In genomic region chr7:44305564-44306507, GRCh38 we compare ENCODE assay signal across 13 cellular contexts. TPM values are rescaled to one million over a fixed set of nuclear protein-coding genes. Genes with fewer than 3 reads are reported as not detected.
DNase-seq lines count a peak whose midpoint lies in the region; TF ChIP-seq lines count a peak whose summit lies in the region.
"Had no signal": no experiment of that assay in that cellular context is flagged by ENCODE, and none has a peak within 500 bp of the region (broad histone marks: within the 10 kb centered on the region; RNA-seq: fewer than 3 reads in every experiment).

No MANE protein-coding gene starts in this region.

- H3K36me3 Mint-ChIP-seq in neural crest cell (ENCODE audit: low read depth) (no peaks in the 10 kb centered on the region), chondrocyte (ENCODE audit: low read depth) (peaks cover 7% of the 10 kb centered on the region)

- DNase-seq in GM13977 (ENCODE audit: low spot score): peak; percentile 31
- peak in 5 of 10 donors; percentile 4 to 33 (median 24) for DNase-seq in dorsolateral prefrontal cortex
- DNase-seq in neural crest cell (ENCODE audit: low read depth, low spot score): peak; percentile 0
- DNase-seq in pons (ENCODE audit: low spot score): no peak
- DNase-seq in NCI-H446 (lab: John Stamatoyannopoulos, UW): no peak
- no peak for DNase-seq in chondrocyte (ENCODE audit: low spot score)
- DNase-seq in SHP77 treated with DMSO at 0.1 percent for 48 hours (lab: John Stamatoyannopoulos, UW): no peak
- DNase-seq: activated T-cell treated with anti-CD3 and anti-CD28 coated beads, Interleukin-2, amount 50 U/mL, for 72 hours; GF-D8; MV-4-11; NCI-H524 treated with DMSO at 0.1 percent for 48 hours had no signal

- H3K27ac Mint-ChIP-seq in neural crest cell (ENCODE audit: unreplicated experiment) (no peak overlapping the region), chondrocyte (ENCODE audit: unreplicated experiment) (no peak overlapping the region)
- H3K27ac Mint-ChIP-seq: CD4-positive, alpha-beta T cell had no signal

- H3K27me3 Mint-ChIP-seq in neural crest cell (ENCODE audit: low read depth) (peaks cover 4% of the 10 kb centered on the region), chondrocyte (ENCODE audit: low read depth) (peaks cover 18% of the 10 kb centered on the region)

- no peaks in the 10 kb centered on the region for H3K9me3 ChIP-seq in BLaER1

- H3K9me3 Mint-ChIP-seq in neural crest cell (peaks cover 4% of the 10 kb centered on the region), chondrocyte (ENCODE audit: low read depth) (peaks cover 20% of the 10 kb centered on the region)
- H3K9me3 Mint-ChIP-seq: activated T-cell treated with anti-CD3 and anti-CD28 coated beads, Interleukin-2, amount 50 U/mL, for 72 hours; CD4-positive, alpha-beta T cell had no signal

- H3K4me3 ChIP-seq in BLaER1 (no peak overlapping the region), dorsolateral prefrontal cortex (no peak overlapping the region)

- H3K27me3 ChIP-seq in BLaER1 (peaks cover 33% of the 10 kb centered on the region), dorsolateral prefrontal cortex (peaks cover 0 to 6% (median 0%) of the 10 kb centered on the region in 45 donors)

- in situ Hi-C loops in GM13977 (cut with MboI; ENCODE audit: low pct_unique_long_range_greater_than_20kb, low sequenced_read_pairs, unreplicated experiment): no loop called here

- TF ChIP-seq CTCF in GM13977 (IDR thresholded peaks at IDR 0.05; ENCODE audit: extremely low read depth, insufficient read depth, missing control alignments) (no peak), dorsolateral prefrontal cortex (IDR thresholded peaks at IDR 0.05 in 54 of 56, conservative IDR thresholded peaks at IDR 0.05 in 2 of 56; ENCODE audit: low read depth in 1 of 56, partially characterized antibody in 56 of 56) (no peak), neural crest cell (conservative IDR thresholded peaks at IDR 0.05) (no peak), chondrocyte (IDR thresholded peaks at IDR 0.05) (no peak)

- peak overlapping the region; percentile 4; the same call in 1 of the 2 replicates for H3K4me2 ChIP-seq in BLaER1

- H3K4me1 Mint-ChIP-seq in neural crest cell (no peaks in the 10 kb centered on the region), chondrocyte (ENCODE audit: low read depth) (no peaks in the 10 kb centered on the region)

- H3K9ac ChIP-seq in BLaER1: no peak overlapping the region

- peaks cover 23% of the 10 kb centered on the region for H3K4me1 ChIP-seq in BLaER1

- H3K4me3 Mint-ChIP-seq in neural crest cell (no peak overlapping the region), chondrocyte (ENCODE audit: unreplicated experiment) (no peak overlapping the region)
- H3K4me3 Mint-ChIP-seq: activated T-cell treated with anti-CD3 and anti-CD28 coated beads, Interleukin-2, amount 50 U/mL, for 72 hours; CD4-positive, alpha-beta T cell had no signal

- intact Hi-C loops in dorsolateral prefrontal cortex (cut with DNase I): no loop called here

- no peaks in the 10 kb centered on the region for H3K36me3 ChIP-seq in BLaER1

- peaks cover 9% of the 10 kb centered on the region; the same call in 1 of the 2 replicates for H4K20me1 ChIP-seq in BLaER1

- H3K27ac ChIP-seq in BLaER1 (no peak overlapping the region), dorsolateral prefrontal cortex (peak overlapping the region in 31 of 59 donors; percentile 1 to 74 (median 38))

RNA-seq across cellular contexts. Expression of gene CAMK2B, which starts 19.6 kb away (rescaled TPM):
- 100 to 1,000 TPM; 111 to 469 (median 313) TPM for total RNA-seq in dorsolateral prefrontal cortex
- 1.6 and 2.4 TPM in 2 replicates for total RNA-seq in neural crest cell
- 0.27 to 0.82 TPM (median 0.48 TPM) in 3 replicates for total RNA-seq in chondrocyte
- total RNA-seq: CD4-positive, alpha-beta T cell had no signal

Comparison
In these comparisons a context has a peak if more than half of its experiments do, and no peak if none do; other contexts are left out.
1. DNase-seq: peak in GM13977 (single experiment) and neural crest cell (single experiment); none in pons (single experiment), NCI-H446 (0 of 2), chondrocyte (single experiment) and SHP77 treated with DMSO at 0.1 percent for 48 hours (single experiment).
2. RNA of gene CAMK2B, which starts 19.6 kb away (total RNA-seq): 111 to 469 TPM in dorsolateral prefrontal cortex; 1.6 to 2.4 TPM in neural crest cell and 0.27 to 0.82 TPM in chondrocyte; every median in the first group is over 10 times any median in the second.